ENCODE assay signal across 8 cellular contexts in the genomic region with DNA sequence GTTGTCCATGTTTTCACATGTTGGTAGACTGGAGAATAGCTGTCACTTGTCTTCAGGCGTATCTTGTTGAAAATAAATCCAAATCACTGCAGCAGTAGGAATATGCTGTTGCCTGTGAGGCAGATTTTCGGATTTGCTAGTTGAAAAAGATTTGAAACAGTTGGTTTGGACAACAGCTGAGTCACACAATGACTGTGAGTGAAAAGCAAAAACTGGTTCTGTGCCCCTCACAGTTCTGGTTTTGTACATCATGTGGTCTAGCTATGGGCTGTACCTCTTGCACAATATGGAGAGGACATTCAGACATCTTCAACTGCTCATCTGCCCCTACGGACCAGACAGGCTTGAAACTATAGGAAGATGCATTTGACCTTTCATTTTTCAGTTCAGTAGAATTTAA. TPM values are rescaled to one million over a fixed set of nuclear protein-coding genes. Genes with fewer than 3 reads are reported as not detected.
DNase-seq lines count a peak whose midpoint lies in the region; ATAC-seq, FAIRE-seq and TF ChIP-seq lines count a peak whose summit lies in the region.

No MANE protein-coding gene starts in this region.

- 0% methylated on average over 3 of the region's 3 CpGs for WGBS in HepG2 (ENCODE audit: low lambda C conversion rate)

- peak overlapping the region; percentile 91 for H3K4me2 ChIP-seq in HepG2 (ENCODE audit: low read depth, low read length)

- no TSS peak for BruUV-seq in HepG2 (replicated peaks; lab: Mats Ljungman, UMichigan)

- CTCF ChIA-PET in HepG2 (lab: Yijun Ruan, JAX; ENCODE audit: low intra/inter-chr PET ratio, low total read pairs): no interaction called here

- intact Hi-C loops in HepG2 (cut with micrococcal nuclease; ENCODE audit: unreplicated experiment) (loop anchor here (10.0 kb wide), 1 partner anchor 1150 kb away; no protein-coding TSS in a partner anchor), tibial artery (cut with DNase I; ENCODE audit: low total_unique reads) (loop anchor here (5.0 to 10.0 kb wide), 4 partner anchors 320 to 1420 kb away; a partner anchor contains a TSS)

- in situ Hi-C loops in astrocyte of the spinal cord (cut with HindIII; ENCODE audit: low sequenced_read_pairs): no loop called here
- in situ Hi-C loops in HepG2 (cut with HindIII; ENCODE audit: extremely low pct_ligation_motif_present, low pct_unique_long_range_greater_than_20kb): no loop called here

- H3K4me1 ChIP-seq in HepG2 (ENCODE audit: insufficient read depth, low read length): peaks cover 61% of the 10 kb centered on the region
- H3K4me1 ChIP-seq in tibial artery: peaks cover 0 to 72% (median 63%) of the 10 kb centered on the region in 4 donors

- peaks cover 61% of the 10 kb centered on the region for H4K20me1 ChIP-seq in HepG2 (ENCODE audit: insufficient read depth, low read length)

- TF ChIP-seq RAD21 in HepG2 (CRISPR knock-in tag; IDR thresholded peaks at IDR 0.05): no peak

- H3K4me3 ChIP-seq in AG10803 (ENCODE audit: low read length) (peak overlapping the region; percentile 99), astrocyte of the spinal cord (ENCODE audit: low read depth, low read length) (peak overlapping the region; percentile 91), HepG2 (replicated peaks in 1 of 3; ENCODE audit: insufficient read depth in 1 of 3, low read depth in 2 of 3, low read length in 3 of 3) (peak overlapping the region; percentile 82 to 100 (median 85)), tibial artery (peak overlapping the region; percentile 87 to 93)

- peak overlapping the region; percentile 100 for H3K9ac ChIP-seq in HepG2 (ENCODE audit: insufficient read depth, low read depth, low read length)

- H3K27me3 ChIP-seq in HepG2 (ENCODE audit: control insufficient read depth in 1 of 2, insufficient read depth in 2 of 2, low read length in 2 of 2) (no peaks in the 10 kb centered on the region; a peak in 1 of 5 replicates), tibial artery (no peaks in the 10 kb centered on the region)

- H3K79me2 ChIP-seq in HepG2 (ENCODE audit: insufficient read depth, low read length): peaks cover 80% of the 10 kb centered on the region

- H3K36me3 ChIP-seq in KOPT-K1 (ENCODE audit: insufficient read depth, low read length): peaks cover 48% of the 10 kb centered on the region
- peaks cover 6 to 28% of the 10 kb centered on the region in 2 experiments for H3K36me3 ChIP-seq in HepG2 (replicated peaks in 1 of 2; ENCODE audit: control insufficient read depth in 1 of 2, insufficient read depth in 2 of 2, low read length in 2 of 2)
- peaks cover 0 to 2% (median 0%) of the 10 kb centered on the region in 3 donors for H3K36me3 ChIP-seq in tibial artery

- H3K9me3 ChIP-seq in KOPT-K1 (ENCODE audit: insufficient read depth, low read length, poor library complexity, severe bottlenecking): no peaks in the 10 kb centered on the region
- no peaks in the 10 kb centered on the region for H3K9me3 ChIP-seq in HepG2 (ENCODE audit: low read length)
- H3K9me3 ChIP-seq in tibial artery: no peaks in the 10 kb centered on the region

- no peak for TF ChIP-seq EP300 in HepG2 (IDR thresholded peaks at IDR 0.05; ENCODE audit: low read depth in 2 of 2, low read length in 2 of 2)
- no peak for TF ChIP-seq EP300 in HepG2 (CRISPR knock-in tag; IDR thresholded peaks at IDR 0.05; ENCODE audit: borderline replicate concordance)

- DNase-seq in AG10803 (ENCODE audit: low read depth) (peak; percentile 83), astrocyte of the spinal cord (ENCODE audit: low read depth, low spot score) (peak; percentile 56), HepG2 (ENCODE audit: low spot score) (no peak), tibial artery (no peak), NCI-H146 treated with DMSO at 0.1 percent for 48 hours (lab: John Stamatoyannopoulos, UW; ENCODE audit: unreplicated experiment) (no peak)

- H3K27ac ChIP-seq in KOPT-K1 (ENCODE audit: low read depth, low read length, poor library complexity, severe bottlenecking) (peak overlapping the region; percentile 97), HepG2 (ENCODE audit: extremely low read length, insufficient read depth, low read length) (peak overlapping the region; percentile 86), tibial artery (peak overlapping the region; percentile 95 to 100)

- ATAC-seq in HepG2 (no peak), GM18909 (IDR thresholded peaks at IDR 0.05; ENCODE audit: poor library complexity, unreplicated experiment) (no peak), HG03460 (IDR thresholded peaks at IDR 0.05; ENCODE audit: unreplicated experiment) (no peak)

- no peak overlapping the region for H2AFZ ChIP-seq in HepG2 (ENCODE audit: low read length)

- POLR2A ChIA-PET in HepG2 (lab: Yijun Ruan, JAX): interaction anchor here (1.0 to 2.0 kb wide), 5 partner anchors 15 to 296 kb away, joined by 3 to 10 read pairs (median 4); a partner anchor contains a TSS

- TF ChIP-seq CTCF in AG10803 (conservative IDR thresholded peaks at IDR 0.05; ENCODE audit: low read length) (no peak), astrocyte of the spinal cord (IDR thresholded peaks at IDR 0.05; ENCODE audit: low read depth, low read length) (no peak), HepG2 (CRISPR knock-in tag; IDR thresholded peaks at IDR 0.05) (no peak), tibial artery (IDR thresholded peaks at IDR 0.05) (no peak)

- FAIRE-seq in HepG2 (lab: Jason Lieb, UNC): no peak

- TF ChIP-seq POLR2A in HepG2 (IDR thresholded peaks at IDR 0.05; ENCODE audit: insufficient read depth in 1 of 2, low read depth in 2 of 2, low read length in 2 of 2): no peak

RNA-seq across cellular contexts. Expression of a gene that starts 1.8 kb away (rescaled TPM):
- total RNA-seq in HepG2 (2016; rRNA removed; fragmentation: Illumina TruSeq; extraction: Trizol): 186 and 210 TPM in 2 replicates
- 81.7 and 86.1 TPM in 2 replicates for total RNA-seq in HepG2 (2016; cell fraction: cytosol; rRNA removed; fragmentation: Illumina TruSeq; extraction: Trizol; ENCODE audit: low read depth)
- 189 and 192 TPM in 2 replicates for total RNA-seq in HepG2 (2016; cell fraction: insoluble cytoplasmic fraction; rRNA removed; fragmentation: Illumina TruSeq; extraction: Trizol)
- 147 and 149 TPM in 2 replicates for total RNA-seq in HepG2 (2016; cell fraction: membrane; rRNA removed; fragmentation: Illumina TruSeq; extraction: Trizol)
- 107 and 112 TPM in 2 replicates for total RNA-seq in HepG2 (2016; cell fraction: nucleus; rRNA removed; fragmentation: Illumina TruSeq; extraction: Trizol)
- 327 and 337 TPM in 2 replicates for polyA plus RNA-seq in HepG2 (2011; rRNA removed)
- polyA plus RNA-seq in HepG2 (2011; cell fraction: cytosol; rRNA removed): 324 and 458 TPM in 2 replicates
- polyA plus RNA-seq in HepG2 (2011; cell fraction: nucleus; rRNA removed): 231 and 250 TPM in 2 replicates
- 231 and 263 TPM in 2 replicates for polyA plus RNA-seq in HepG2 (2012)
- polyA plus RNA-seq in HepG2 (2016; cell fraction: cytosol; fragmentation: Illumina TruSeq; extraction: Trizol; ENCODE audit: low read depth): 82.3 and 83.9 TPM in 2 replicates
- polyA plus RNA-seq in HepG2 (2016; cell fraction: insoluble cytoplasmic fraction; fragmentation: Illumina TruSeq; extraction: Trizol; ENCODE audit: low read depth): 300 and 336 TPM in 2 replicates
- 127 and 132 TPM in 2 replicates for polyA plus RNA-seq in HepG2 (2016; cell fraction: membrane; fragmentation: Illumina TruSeq; extraction: Trizol; ENCODE audit: low read depth)
- polyA plus RNA-seq in HepG2 (2016; cell fraction: nucleus; fragmentation: Illumina TruSeq; extraction: Trizol; ENCODE audit: insufficient read depth, low read depth): 254 and 261 TPM in 2 replicates
- 586 and 708 TPM in 2 replicates for polyA minus RNA-seq in HepG2 (2011; rRNA and poly(A)+ RNA removed; ENCODE audit: low replicate concordance)
- polyA minus RNA-seq in HepG2 (2011; cell fraction: cytosol; rRNA and poly(A)+ RNA removed): 237 and 248 TPM in 2 replicates
- 85.8 and 86.9 TPM in 2 replicates for polyA minus RNA-seq in HepG2 (2011; cell fraction: nucleus; rRNA and poly(A)+ RNA removed)

RNA-seq across cellular contexts. Expression of a gene that starts 18.8 kb away (rescaled TPM):
- total RNA-seq in HepG2 (2016; rRNA removed; fragmentation: Illumina TruSeq; extraction: Trizol): 14.2 and 19.3 TPM in 2 replicates
- 3.6 and 3.9 TPM in 2 replicates for total RNA-seq in HepG2 (2016; cell fraction: cytosol; rRNA removed; fragmentation: Illumina TruSeq; extraction: Trizol; ENCODE audit: low read depth)
- total RNA-seq in HepG2 (2016; cell fraction: insoluble cytoplasmic fraction; rRNA removed; fragmentation: Illumina TruSeq; extraction: Trizol): 12.7 and 19.3 TPM in 2 replicates
- 5.2 and 7.7 TPM in 2 replicates for total RNA-seq in HepG2 (2016; cell fraction: membrane; rRNA removed; fragmentation: Illumina TruSeq; extraction: Trizol)
- 10.2 and 14.8 TPM in 2 replicates for total RNA-seq in HepG2 (2016; cell fraction: nucleus; rRNA removed; fragmentation: Illumina TruSeq; extraction: Trizol)
- polyA plus RNA-seq in HepG2 (2011; rRNA removed): 8.1 and 8.8 TPM in 2 replicates
- polyA plus RNA-seq in HepG2 (2011; cell fraction: cytosol; rRNA removed): 5.5 and 9.0 TPM in 2 replicates
- 34.5 and 36.2 TPM in 2 replicates for polyA plus RNA-seq in HepG2 (2011; cell fraction: nucleus; rRNA removed)
- 6.8 and 7.0 TPM in 2 replicates for polyA plus RNA-seq in HepG2 (2012)
- polyA plus RNA-seq in HepG2 (2016; cell fraction: cytosol; fragmentation: Illumina TruSeq; extraction: Trizol; ENCODE audit: low read depth): 2.9 and 3.3 TPM in 2 replicates
- 14.4 and 15.4 TPM in 2 replicates for polyA plus RNA-seq in HepG2 (2016; cell fraction: insoluble cytoplasmic fraction; fragmentation: Illumina TruSeq; extraction: Trizol; ENCODE audit: low read depth)
- 4.2 TPM in 2 replicates for polyA plus RNA-seq in HepG2 (2016; cell fraction: membrane; fragmentation: Illumina TruSeq; extraction: Trizol; ENCODE audit: low read depth)
- polyA plus RNA-seq in HepG2 (2016; cell fraction: nucleus; fragmentation: Illumina TruSeq; extraction: Trizol; ENCODE audit: insufficient read depth, low read depth): 35.0 and 36.9 TPM in 2 replicates
- polyA minus RNA-seq in HepG2 (2011; rRNA and poly(A)+ RNA removed; ENCODE audit: low replicate concordance): 3.9 and 4.2 TPM in 2 replicates
- 1.2 and 2.6 TPM in 2 replicates for polyA minus RNA-seq in HepG2 (2011; cell fraction: cytosol; rRNA and poly(A)+ RNA removed)
- 2.7 and 3.4 TPM in 2 replicates for polyA minus RNA-seq in HepG2 (2011; cell fraction: nucleus; rRNA and poly(A)+ RNA removed)

RNA-seq across cellular contexts. Expression of a gene that starts 24.8 kb away (rescaled TPM):
- total RNA-seq in HepG2 (2016; rRNA removed; fragmentation: Illumina TruSeq; extraction: Trizol): 92.9 and 97.9 TPM in 2 replicates
- 49.0 and 60.3 TPM in 2 replicates for total RNA-seq in HepG2 (2016; cell fraction: cytosol; rRNA removed; fragmentation: Illumina TruSeq; extraction: Trizol; ENCODE audit: low read depth)
- total RNA-seq in HepG2 (2016; cell fraction: insoluble cytoplasmic fraction; rRNA removed; fragmentation: Illumina TruSeq; extraction: Trizol): 86.6 and 104 TPM in 2 replicates
- 54.0 and 72.4 TPM in 2 replicates for total RNA-seq in HepG2 (2016; cell fraction: membrane; rRNA removed; fragmentation: Illumina TruSeq; extraction: Trizol)
- 52.4 and 56.0 TPM in 2 replicates for total RNA-seq in HepG2 (2016; cell fraction: nucleus; rRNA removed; fragmentation: Illumina TruSeq; extraction: Trizol)
- polyA plus RNA-seq in HepG2 (2011; rRNA removed): 58.6 and 74.8 TPM in 2 replicates
- polyA plus RNA-seq in HepG2 (2011; cell fraction: cytosol; rRNA removed): 43.3 and 107 TPM in 2 replicates
- polyA plus RNA-seq in HepG2 (2011; cell fraction: nucleus; rRNA removed): 195 and 229 TPM in 2 replicates
- polyA plus RNA-seq in HepG2 (2012): 31.6 and 40.6 TPM in 2 replicates
- 37.6 and 50.2 TPM in 2 replicates for polyA plus RNA-seq in HepG2 (2016; cell fraction: cytosol; fragmentation: Illumina TruSeq; extraction: Trizol; ENCODE audit: low read depth)
- 96.5 and 99.2 TPM in 2 replicates for polyA plus RNA-seq in HepG2 (2016; cell fraction: insoluble cytoplasmic fraction; fragmentation: Illumina TruSeq; extraction: Trizol; ENCODE audit: low read depth)
- 41.3 and 57.8 TPM in 2 replicates for polyA plus RNA-seq in HepG2 (2016; cell fraction: membrane; fragmentation: Illumina TruSeq; extraction: Trizol; ENCODE audit: low read depth)
- 81.1 and 106 TPM in 2 replicates for polyA plus RNA-seq in HepG2 (2016; cell fraction: nucleus; fragmentation: Illumina TruSeq; extraction: Trizol; ENCODE audit: insufficient read depth, low read depth)
- 52.6 and 85.2 TPM in 2 replicates for polyA minus RNA-seq in HepG2 (2011; rRNA and poly(A)+ RNA removed; ENCODE audit: low replicate concordance)
- 25.1 and 31.5 TPM in 2 replicates for polyA minus RNA-seq in HepG2 (2011; cell fraction: cytosol; rRNA and poly(A)+ RNA removed)
- 29.2 and 32.2 TPM in 2 replicates for polyA minus RNA-seq in HepG2 (2011; cell fraction: nucleus; rRNA and poly(A)+ RNA removed)

RNA-seq across cellular contexts. Expression of a gene that starts 55.8 kb away (rescaled TPM):
- total RNA-seq in HepG2 (2016; rRNA removed; fragmentation: Illumina TruSeq; extraction: Trizol): 82.7 and 116 TPM in 2 replicates
- total RNA-seq in HepG2 (2016; cell fraction: cytosol; rRNA removed; fragmentation: Illumina TruSeq; extraction: Trizol; ENCODE audit: low read depth): 772 and 776 TPM in 2 replicates
- total RNA-seq in HepG2 (2016; cell fraction: insoluble cytoplasmic fraction; rRNA removed; fragmentation: Illumina TruSeq; extraction: Trizol): 78.9 and 120 TPM in 2 replicates
- total RNA-seq in HepG2 (2016; cell fraction: membrane; rRNA removed; fragmentation: Illumina TruSeq; extraction: Trizol): 448 and 476 TPM in 2 replicates
- 51.4 and 56.9 TPM in 2 replicates for total RNA-seq in HepG2 (2016; cell fraction: nucleus; rRNA removed; fragmentation: Illumina TruSeq; extraction: Trizol)
- polyA plus RNA-seq in HepG2 (2011; rRNA removed): 154 and 205 TPM in 2 replicates
- 228 and 301 TPM in 2 replicates for polyA plus RNA-seq in HepG2 (2011; cell fraction: cytosol; rRNA removed)
- polyA plus RNA-seq in HepG2 (2011; cell fraction: nucleus; rRNA removed): 387 and 492 TPM in 2 replicates
- polyA plus RNA-seq in HepG2 (2012): 58.4 and 85.4 TPM in 2 replicates
- polyA plus RNA-seq in HepG2 (2016; cell fraction: cytosol; fragmentation: Illumina TruSeq; extraction: Trizol; ENCODE audit: low read depth): 764 and 775 TPM in 2 replicates
- 78.9 and 87.4 TPM in 2 replicates for polyA plus RNA-seq in HepG2 (2016; cell fraction: insoluble cytoplasmic fraction; fragmentation: Illumina TruSeq; extraction: Trizol; ENCODE audit: low read depth)
- polyA plus RNA-seq in HepG2 (2016; cell fraction: membrane; fragmentation: Illumina TruSeq; extraction: Trizol; ENCODE audit: low read depth): 402 and 423 TPM in 2 replicates
- polyA plus RNA-seq in HepG2 (2016; cell fraction: nucleus; fragmentation: Illumina TruSeq; extraction: Trizol; ENCODE audit: insufficient read depth, low read depth): 119 and 120 TPM in 2 replicates
- 81.2 and 86.5 TPM in 2 replicates for polyA minus RNA-seq in HepG2 (2011; rRNA and poly(A)+ RNA removed; ENCODE audit: low replicate concordance)
- 31.2 and 41.7 TPM in 2 replicates for polyA minus RNA-seq in HepG2 (2011; cell fraction: cytosol; rRNA and poly(A)+ RNA removed)
- polyA minus RNA-seq in HepG2 (2011; cell fraction: nucleus; rRNA and poly(A)+ RNA removed): 52.1 and 60.5 TPM in 2 replicates

Comparison
In these comparisons a context has a peak if more than half of its experiments do, and no peak if none do; other contexts are left out.
1. DNase-seq: peak in AG10803 (single experiment) and astrocyte of the spinal cord (single experiment); none in HepG2 (single experiment), tibial artery (0 of 2) and NCI-H146 treated with DMSO at 0.1 percent for 48 hours (single experiment).
2. Peak in every context shown above with its lines, with median percentiles within 50 percentile points of each other: H3K4me3 ChIP-seq and H3K27ac ChIP-seq.